In genomic region chr1:3115275-3116149, GRCh38 we compare ENCODE assay signal across 21 cellular contexts. TPM values are rescaled to one million over a fixed set of nuclear protein-coding genes. Genes with fewer than 3 reads are reported as not detected.
DNase-seq lines count a peak whose midpoint lies in the region; TF ChIP-seq lines count a peak whose summit lies in the region.
"Had no signal": no experiment of that assay in that cellular context is flagged by ENCODE, and none has a peak within 500 bp of the region (broad histone marks: within the 10 kb centered on the region; RNA-seq: fewer than 3 reads in every experiment).

No MANE protein-coding gene starts in this region.

- H4K91ac ChIP-seq in neuronal stem cell (ENCODE audit: low read depth, low read length, poor library complexity) = peak overlapping the region; percentile 76

- peak overlapping the region; percentile 62 for H2BK5ac ChIP-seq in neuronal stem cell (ENCODE audit: low read length)

- peak overlapping the region; percentile 98 for H2AK5ac ChIP-seq in neuronal stem cell (ENCODE audit: low read depth, low read length)

- H3K4me2 ChIP-seq in neuronal stem cell (ENCODE audit: insufficient read depth, low read length, poor library complexity, severe bottlenecking) = no peak overlapping the region
- H3K4me2 ChIP-seq: A549 had no signal

- H2BK15ac ChIP-seq in neuronal stem cell (ENCODE audit: low read length) = peak overlapping the region; percentile 86

- no peak overlapping the region for H4K8ac ChIP-seq in neuronal stem cell (ENCODE audit: low read depth, low read length)

- H3K9ac ChIP-seq in neuronal stem cell (ENCODE audit: low read depth, low read length, poor library complexity) = no peak overlapping the region

- H2BK120ac ChIP-seq in neuronal stem cell (ENCODE audit: low read depth, low read length) = peak overlapping the region; percentile 32

- H2BK12ac ChIP-seq in neuronal stem cell (ENCODE audit: low read length) = peak overlapping the region; percentile 75

- H3K9me3 ChIP-seq in ascending aorta (no peaks in the 10 kb centered on the region), neuronal stem cell (replicated peaks in 1 of 2; ENCODE audit: control insufficient read depth in 2 of 2, insufficient read depth in 1 of 2, low read depth in 1 of 2, low read length in 2 of 2) (peaks cover 0 to 7% of the 10 kb centered on the region in 2 donors), tibial nerve (no peaks in the 10 kb centered on the region)
- H3K9me3 ChIP-seq: A549 had no signal

- H3K18ac ChIP-seq in neuronal stem cell (ENCODE audit: low read length) = peak overlapping the region; percentile 92

- H2AFZ ChIP-seq in neuronal stem cell (ENCODE audit: low read length) = no peak overlapping the region

- peaks cover 22% of the 10 kb centered on the region for H3K79me1 ChIP-seq in neuronal stem cell (ENCODE audit: low read depth, low read length)

- peak overlapping the region in 1 of 2 donors; percentile 27 for H3K4me3 ChIP-seq in ascending aorta
- H3K4me3 ChIP-seq in neuronal stem cell (ENCODE audit: low read length in 2 of 2) = no peak overlapping the region
- H3K4me3 ChIP-seq in tibial nerve = no peak overlapping the region
- H3K4me3 ChIP-seq: A549 had no signal

- no peaks in the 10 kb centered on the region for H3K27me3 ChIP-seq in ascending aorta
- no peaks in the 10 kb centered on the region for H3K27me3 ChIP-seq in layer of hippocampus (ENCODE audit: control insufficient read depth, insufficient read depth, low read length)
- H3K27me3 ChIP-seq in neuronal stem cell (ENCODE audit: control insufficient read depth in 3 of 3, insufficient read depth in 3 of 3, low read depth in 1 of 3, low read length in 3 of 3) = peaks cover 0 to 20% (median 3%) of the 10 kb centered on the region in 3 experiments
- no peaks in the 10 kb centered on the region for H3K27me3 ChIP-seq in tibial nerve

- peak overlapping the region; percentile 1 for H3K4ac ChIP-seq in neuronal stem cell (ENCODE audit: low read length)

- no CpG with 5 or more reads among the region's 38 CpGs for WGBS in neuronal stem cell (ENCODE audit: extremely low coverage in 2 of 2, insufficient read length in 2 of 2, insufficient replicate concordance in 1 of 2), 2 donors
- 63 to 73% methylated on average over 32 of the region's 38 CpGs for WGBS in tibial nerve, 2 donors

- H3K27ac ChIP-seq in ascending aorta (peak overlapping the region; percentile 75 to 80), layer of hippocampus (ENCODE audit: low read depth, low read length) (peak overlapping the region; percentile 35), neuronal stem cell (replicated peaks; ENCODE audit: low read length) (no peak overlapping the region), tibial nerve (peak overlapping the region; percentile 51 to 82 (median 68))
- H3K27ac ChIP-seq: A549, RWPE1 had no signal

- intact Hi-C loops in ascending aorta (cut with DNase I) = loop anchor here (2.0 kb wide), 1 partner anchor 35 kb away; no protein-coding TSS in a partner anchor
- intact Hi-C loops in cardiac septum (cut with DNase I) = no loop called here

- no peaks in the 10 kb centered on the region for H3K36me3 ChIP-seq in ascending aorta
- H3K36me3 ChIP-seq in neuronal stem cell (replicated peaks in 1 of 2; ENCODE audit: control insufficient read depth in 2 of 2, insufficient read depth in 2 of 2, low read length in 2 of 2) = peaks cover 0 to 5% of the 10 kb centered on the region in 2 donors
- no peaks in the 10 kb centered on the region for H3K36me3 ChIP-seq in tibial nerve

- DNase-seq in ascending aorta (ENCODE audit: low spot score in 2 of 2) (no peak), neuronal stem cell (ENCODE audit: low spot score) (no peak), tibial nerve (ENCODE audit: low spot score in 2 of 2) (no peak), DMS153 treated with DMSO at 0.1 percent for 48 hours (lab: John Stamatoyannopoulos, UW; ENCODE audit: unreplicated experiment) (no peak), cardiac septum (ENCODE audit: low spot score) (no peak), NCI-H1105 (lab: John Stamatoyannopoulos, UW) (no peak)
- DNase-seq: DMS79 treated with DMSO at 0.1 percent for 48 hours; H7; KBM-7; MM.1S; NCI-H1048; NCI-H1436; NCI-H187 treated with DMSO at 0.1 percent for 48 hours; NCI-H2107; NCI-H69; NK-92 treated with Interleukin-12 subunit alpha and Interleukin-12 subunit beta, amount 100 ng/mL, for 24 hours; SHP77 treated with DMSO at 0.1 percent for 48 hours had no signal

- TF ChIP-seq EP300 in tibial nerve (IDR thresholded peaks at IDR 0.05) = no peak

- H3K23ac ChIP-seq in neuronal stem cell (ENCODE audit: low read depth, low read length, poor library complexity) = peak overlapping the region; percentile 28

- H3K4me1 ChIP-seq in ascending aorta (peaks cover 49 to 94% of the 10 kb centered on the region in 2 donors), neuronal stem cell (ENCODE audit: control insufficient read depth in 2 of 2, insufficient read depth in 1 of 2, low read depth in 1 of 2, low read length in 2 of 2) (peaks cover 6 to 64% of the 10 kb centered on the region in 2 donors), tibial nerve (peaks cover 0 to 88% (median 33%) of the 10 kb centered on the region in 4 donors)
- H3K4me1 ChIP-seq: A549 had no signal

- no peak for TF ChIP-seq POLR2A in tibial nerve (IDR thresholded peaks at IDR 0.05)

- TF ChIP-seq CTCF in ascending aorta (IDR thresholded peaks at IDR 0.05) (no peak), tibial nerve (IDR thresholded peaks at IDR 0.05) (no peak)

- no peak overlapping the region for H3K14ac ChIP-seq in neuronal stem cell (ENCODE audit: low read length)

RNA-seq across cellular contexts. Expression of gene PRDM16, which starts 46.5 kb away (rescaled TPM):
- total RNA-seq in ascending aorta (84.2 TPM), tibial nerve (10 to 100 TPM in 3 of 4 donors, 1 to 10 TPM in 1; 5.9 to 41.7 (median 11.2) TPM), cardiac septum (12.9 TPM)
- polyA plus RNA-seq in neuronal stem cell (2013, experiment 1 of 2) = 7.9 TPM
- 7.6 TPM for polyA plus RNA-seq in neuronal stem cell (2013, experiment 2 of 2)
- polyA plus RNA-seq: CD14-positive monocyte had no signal
